2 cellular contexts compared by ENCODE assay signal in genomic region chr3:156793400-156793799, GRCh38.
TF ChIP-seq lines count a peak whose summit lies in the region.

No MANE protein-coding gene starts in this region.

TF ChIP-seq in IMR-90, 13 proteins besides CTCF, POLR2A, EP300 and RAD21:
- no peak for TF ChIP-seq CHD1 (IDR thresholded peaks at IDR 0.05; ENCODE audit: low read depth, low read length)
- TF ChIP-seq MAFK (IDR thresholded peaks at IDR 0.05; ENCODE audit: low read depth, low read length): no peak
- TF ChIP-seq MXI1 (IDR thresholded peaks at IDR 0.05; ENCODE audit: borderline replicate concordance, low read depth, low read length): no peak
- no peak for TF ChIP-seq SMC3 (IDR thresholded peaks at IDR 0.05; ENCODE audit: low read depth, low read length)
- no peak for TF ChIP-seq BHLHE40 (IDR thresholded peaks at IDR 0.05; ENCODE audit: low read depth, low read length)
- no peak for TF ChIP-seq RCOR1 (IDR thresholded peaks at IDR 0.05; ENCODE audit: insufficient replicate concordance, low read length)
TF ChIP-seq in IMR-90: peak in this region for 0.

TF ChIP-seq in GM12878, 131 proteins besides CTCF, POLR2A, EP300 and RAD21:
- TF ChIP-seq, protein P1, sequence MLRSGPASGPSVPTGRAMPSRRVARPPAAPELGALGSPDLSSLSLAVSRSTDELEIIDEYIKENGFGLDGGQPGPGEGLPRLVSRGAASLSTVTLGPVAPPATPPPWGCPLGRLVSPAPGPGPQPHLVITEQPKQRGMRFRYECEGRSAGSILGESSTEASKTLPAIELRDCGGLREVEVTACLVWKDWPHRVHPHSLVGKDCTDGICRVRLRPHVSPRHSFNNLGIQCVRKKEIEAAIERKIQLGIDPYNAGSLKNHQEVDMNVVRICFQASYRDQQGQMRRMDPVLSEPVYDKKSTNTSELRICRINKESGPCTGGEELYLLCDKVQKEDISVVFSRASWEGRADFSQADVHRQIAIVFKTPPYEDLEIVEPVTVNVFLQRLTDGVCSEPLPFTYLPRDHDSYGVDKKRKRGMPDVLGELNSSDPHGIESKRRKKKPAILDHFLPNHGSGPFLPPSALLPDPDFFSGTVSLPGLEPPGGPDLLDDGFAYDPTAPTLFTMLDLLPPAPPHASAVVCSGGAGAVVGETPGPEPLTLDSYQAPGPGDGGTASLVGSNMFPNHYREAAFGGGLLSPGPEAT (IDR thresholded peaks at IDR 0.05; ENCODE audit: low read depth): no peak
- TF ChIP-seq CBX5 (IDR thresholded peaks at IDR 0.05; ENCODE audit: low read depth): no peak
- TF ChIP-seq, protein P2, sequence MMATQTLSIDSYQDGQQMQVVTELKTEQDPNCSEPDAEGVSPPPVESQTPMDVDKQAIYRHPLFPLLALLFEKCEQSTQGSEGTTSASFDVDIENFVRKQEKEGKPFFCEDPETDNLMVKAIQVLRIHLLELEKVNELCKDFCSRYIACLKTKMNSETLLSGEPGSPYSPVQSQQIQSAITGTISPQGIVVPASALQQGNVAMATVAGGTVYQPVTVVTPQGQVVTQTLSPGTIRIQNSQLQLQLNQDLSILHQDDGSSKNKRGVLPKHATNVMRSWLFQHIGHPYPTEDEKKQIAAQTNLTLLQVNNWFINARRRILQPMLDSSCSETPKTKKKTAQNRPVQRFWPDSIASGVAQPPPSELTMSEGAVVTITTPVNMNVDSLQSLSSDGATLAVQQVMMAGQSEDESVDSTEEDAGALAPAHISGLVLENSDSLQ (IDR thresholded peaks at IDR 0.05): no peak
- TF ChIP-seq HDAC2 (IDR thresholded peaks at IDR 0.05): no peak
- no peak for TF ChIP-seq NR2C1 (IDR thresholded peaks at IDR 0.05)
- no peak for TF ChIP-seq WRNIP1 (IDR thresholded peaks at IDR 0.05; ENCODE audit: borderline replicate concordance, low read depth, low read length)
- no peak for TF ChIP-seq SP1 (IDR thresholded peaks at IDR 0.05; ENCODE audit: low read depth, low read length)
- TF ChIP-seq FOXM1 (IDR thresholded peaks at IDR 0.05; ENCODE audit: low read depth, low read length): no peak
- TF ChIP-seq, protein P3, sequence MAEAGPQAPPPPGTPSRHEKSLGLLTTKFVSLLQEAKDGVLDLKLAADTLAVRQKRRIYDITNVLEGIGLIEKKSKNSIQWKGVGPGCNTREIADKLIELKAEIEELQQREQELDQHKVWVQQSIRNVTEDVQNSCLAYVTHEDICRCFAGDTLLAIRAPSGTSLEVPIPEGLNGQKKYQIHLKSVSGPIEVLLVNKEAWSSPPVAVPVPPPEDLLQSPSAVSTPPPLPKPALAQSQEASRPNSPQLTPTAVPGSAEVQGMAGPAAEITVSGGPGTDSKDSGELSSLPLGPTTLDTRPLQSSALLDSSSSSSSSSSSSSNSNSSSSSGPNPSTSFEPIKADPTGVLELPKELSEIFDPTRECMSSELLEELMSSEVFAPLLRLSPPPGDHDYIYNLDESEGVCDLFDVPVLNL (IDR thresholded peaks at IDR 0.05; ENCODE audit: low read depth, low read length): no peak
- TF ChIP-seq FOS (IDR thresholded peaks at IDR 0.05; ENCODE audit: borderline replicate concordance, extremely low read depth, insufficient read length): no peak
- TF ChIP-seq, protein P4, sequence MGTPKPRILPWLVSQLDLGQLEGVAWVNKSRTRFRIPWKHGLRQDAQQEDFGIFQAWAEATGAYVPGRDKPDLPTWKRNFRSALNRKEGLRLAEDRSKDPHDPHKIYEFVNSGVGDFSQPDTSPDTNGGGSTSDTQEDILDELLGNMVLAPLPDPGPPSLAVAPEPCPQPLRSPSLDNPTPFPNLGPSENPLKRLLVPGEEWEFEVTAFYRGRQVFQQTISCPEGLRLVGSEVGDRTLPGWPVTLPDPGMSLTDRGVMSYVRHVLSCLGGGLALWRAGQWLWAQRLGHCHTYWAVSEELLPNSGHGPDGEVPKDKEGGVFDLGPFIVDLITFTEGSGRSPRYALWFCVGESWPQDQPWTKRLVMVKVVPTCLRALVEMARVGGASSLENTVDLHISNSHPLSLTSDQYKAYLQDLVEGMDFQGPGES (IDR thresholded peaks at IDR 0.05): no peak
- TF ChIP-seq, protein P5, sequence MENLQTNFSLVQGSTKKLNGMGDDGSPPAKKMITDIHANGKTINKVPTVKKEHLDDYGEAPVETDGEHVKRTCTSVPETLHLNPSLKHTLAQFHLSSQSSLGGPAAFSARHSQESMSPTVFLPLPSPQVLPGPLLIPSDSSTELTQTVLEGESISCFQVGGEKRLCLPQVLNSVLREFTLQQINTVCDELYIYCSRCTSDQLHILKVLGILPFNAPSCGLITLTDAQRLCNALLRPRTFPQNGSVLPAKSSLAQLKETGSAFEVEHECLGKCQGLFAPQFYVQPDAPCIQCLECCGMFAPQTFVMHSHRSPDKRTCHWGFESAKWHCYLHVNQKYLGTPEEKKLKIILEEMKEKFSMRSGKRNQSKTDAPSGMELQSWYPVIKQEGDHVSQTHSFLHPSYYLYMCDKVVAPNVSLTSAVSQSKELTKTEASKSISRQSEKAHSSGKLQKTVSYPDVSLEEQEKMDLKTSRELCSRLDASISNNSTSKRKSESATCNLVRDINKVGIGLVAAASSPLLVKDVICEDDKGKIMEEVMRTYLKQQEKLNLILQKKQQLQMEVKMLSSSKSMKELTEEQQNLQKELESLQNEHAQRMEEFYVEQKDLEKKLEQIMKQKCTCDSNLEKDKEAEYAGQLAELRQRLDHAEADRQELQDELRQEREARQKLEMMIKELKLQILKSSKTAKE (IDR thresholded peaks at IDR 0.05; ENCODE audit: low read depth, poor library complexity, severe bottlenecking): no peak
- TF ChIP-seq CREB1 (IDR thresholded peaks at IDR 0.05; ENCODE audit: low read depth): no peak
- no peak for TF ChIP-seq MTA3 (IDR thresholded peaks at IDR 0.05; ENCODE audit: borderline replicate concordance, low read length)
- no peak for TF ChIP-seq ZBTB33 (IDR thresholded peaks at IDR 0.05)
